19 cellular contexts compared by ENCODE assay signal in the genomic region with DNA sequence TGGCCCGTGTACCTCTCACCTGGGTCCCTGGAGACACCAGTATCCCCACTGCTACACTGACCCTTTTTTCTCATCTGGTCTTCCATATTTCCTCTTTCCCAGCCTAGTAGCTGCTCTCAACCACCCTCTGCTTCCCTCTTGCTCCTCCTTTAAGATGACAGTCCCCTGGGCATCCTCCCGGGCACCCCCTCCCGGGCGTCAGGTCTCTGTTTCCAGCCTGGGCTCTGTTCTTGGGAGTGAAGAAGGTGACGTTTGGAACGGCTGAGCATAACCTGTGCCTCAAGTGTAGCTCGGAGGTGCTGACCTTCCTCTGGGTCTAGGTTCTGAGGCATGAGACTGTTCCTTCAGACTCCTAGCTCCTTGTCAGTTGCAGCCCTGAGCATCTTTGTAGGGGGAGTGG.
DNase-seq lines count a peak whose midpoint lies in the region; ATAC-seq and TF ChIP-seq lines count a peak whose summit lies in the region.
"Had no signal": no experiment of that assay in that cellular context is flagged by ENCODE, and none has a peak within 500 bp of the region (broad histone marks: within the 10 kb centered on the region; RNA-seq: fewer than 3 reads in every experiment).

No MANE protein-coding gene starts in this region.

- H3K27me3 Mint-ChIP-seq in MCF 10A (ENCODE audit: insufficient read depth, unreplicated experiment) (no peaks in the 10 kb centered on the region), nephron (ENCODE audit: low read depth) (no peaks in the 10 kb centered on the region)
- H3K27me3 Mint-ChIP-seq: B cell; CD4-positive, CD25-positive, alpha-beta regulatory T cell had no signal

- BruUV-seq in MCF 10A (replicated peaks; lab: Mats Ljungman, UMichigan) = no TSS peak

- no peaks in the 10 kb centered on the region for H3K4me1 Mint-ChIP-seq in MCF 10A (ENCODE audit: insufficient read depth, unreplicated experiment)
- H3K4me1 Mint-ChIP-seq in nephron = peaks cover 43% of the 10 kb centered on the region
- H3K4me1 Mint-ChIP-seq: B cell had no signal

- H3K4me3 ChIP-seq in breast epithelium (no peak overlapping the region), RWPE2 (ENCODE audit: severe bottlenecking) (no peak overlapping the region), upper lobe of right lung (no peak overlapping the region), left lung (no peak overlapping the region)

- H3K27me3 ChIP-seq in breast epithelium (no peaks in the 10 kb centered on the region), RWPE2 (ENCODE audit: insufficient read depth, poor library complexity, severe bottlenecking) (no peaks in the 10 kb centered on the region), upper lobe of right lung (no peaks in the 10 kb centered on the region), left lung (no peaks in the 10 kb centered on the region)

- H3K36me3 Mint-ChIP-seq in MCF 10A (ENCODE audit: insufficient read depth, unreplicated experiment) = peaks cover 16% of the 10 kb centered on the region
- H3K36me3 Mint-ChIP-seq in nephron (ENCODE audit: low read depth) = peaks cover 4% of the 10 kb centered on the region

- ATAC-seq in RWPE2 (ENCODE audit: low read depth) = no peak
- no peak for ATAC-seq in upper lobe of right lung
- ATAC-seq in HG02884 (IDR thresholded peaks at IDR 0.05; ENCODE audit: unreplicated experiment) = no peak
- no peak for ATAC-seq in left lung

- H3K9me3 ChIP-seq in breast epithelium (no peaks in the 10 kb centered on the region), RWPE2 (ENCODE audit: severe bottlenecking) (no peaks in the 10 kb centered on the region), upper lobe of right lung (no peaks in the 10 kb centered on the region), left lung (peaks cover 0 to 3% of the 10 kb centered on the region in 2 donors)

- H3K9me3 Mint-ChIP-seq in MCF 10A (ENCODE audit: unreplicated experiment) (no peaks in the 10 kb centered on the region), nephron (no peaks in the 10 kb centered on the region)
- H3K9me3 Mint-ChIP-seq: CD4-positive, CD25-positive, alpha-beta regulatory T cell had no signal

- peak overlapping the region; percentile 31 to 73 for H3K27ac ChIP-seq in breast epithelium
- no peak overlapping the region for H3K27ac ChIP-seq in RWPE2 (ENCODE audit: poor library complexity, severe bottlenecking)
- no peak overlapping the region for H3K27ac ChIP-seq in upper lobe of right lung
- H3K27ac ChIP-seq in left lung = no peak overlapping the region

- H3K4me3 Mint-ChIP-seq in MCF 10A (ENCODE audit: unreplicated experiment) (no peak overlapping the region), nephron (no peak overlapping the region)
- H3K4me3 Mint-ChIP-seq: B cell; CD4-positive, CD25-positive, alpha-beta regulatory T cell had no signal

- POLR2A ChIA-PET in MCF 10A (lab: Yijun Ruan, JAX) = interaction anchor here (0.6 kb wide), 2 partner anchors 98 to 105 kb away, joined by 3 read pairs; no protein-coding TSS in a partner anchor

- CTCF ChIA-PET in MCF 10A (lab: Yijun Ruan, JAX) = no interaction called here

- H3K27ac Mint-ChIP-seq in MCF 10A (ENCODE audit: low read depth, unreplicated experiment) (no peak overlapping the region), nephron (peak overlapping the region; percentile 62 to 85 (median 81))
- H3K27ac Mint-ChIP-seq: B cell had no signal

- no peak for TF ChIP-seq CTCF in breast epithelium (IDR thresholded peaks at IDR 0.05)
- TF ChIP-seq CTCF in MCF 10A (IDR thresholded peaks at IDR 0.05; ENCODE audit: unreplicated experiment) = no peak
- no peak for TF ChIP-seq CTCF in RWPE2 (IDR thresholded peaks at IDR 0.05; ENCODE audit: poor library complexity, severe bottlenecking)
- no peak for TF ChIP-seq CTCF in nephron (IDR thresholded peaks at IDR 0.05; ENCODE audit: unreplicated experiment in 3 of 3)
- TF ChIP-seq CTCF in upper lobe of right lung (IDR thresholded peaks at IDR 0.05) = no peak
- no peak for TF ChIP-seq CTCF in left lung (IDR thresholded peaks at IDR 0.05)

- no peak for TF ChIP-seq POLR2A in breast epithelium (IDR thresholded peaks at IDR 0.05)

- intact Hi-C loops in breast epithelium (cut with DNase I; ENCODE audit: low total_unique reads) (loop anchor here (5.0 kb wide), 1 partner anchor 1755 kb away; no protein-coding TSS in a partner anchor), MCF 10A (cut with micrococcal nuclease) (no loop called here), upper lobe of right lung (cut with DNase I) (no loop called here), left lung (cut with DNase I) (no loop called here)

- peak in 1 of 2 donors; percentile 39 for DNase-seq in breast epithelium (ENCODE audit: low spot score in 2 of 2)
- no peak for DNase-seq in MCF 10A (ENCODE audit: unreplicated experiment)
- peak; percentile 23 for DNase-seq in RWPE2 (ENCODE audit: low spot score)
- peak; percentile 29 for DNase-seq in upper lobe of right lung
- no peak for DNase-seq in left lung
- no peak for DNase-seq in activated CD4-positive, CD25-positive, alpha-beta regulatory T cell treated with anti-CD3 and anti-CD28 coated beads, Interleukin-2, amount 50 U/mL, for 72 hours
- DNase-seq: CD4-positive, CD25-positive, alpha-beta regulatory T cell; COR-L47; DMS 273 treated with DMSO at 0.1 percent for 48 hours; DND-41; KG1; MV-4-11; NCI-H1694 treated with DMSO at 0.1 percent for 48 hours; NCI-H748 treated with DMSO at 0.1 percent for 48 hours; NK-92 treated with Interleukin-12 subunit alpha and Interleukin-12 subunit beta, amount 100 ng/mL, for 24 hours; OCI-M1 had no signal

- H3K4me1 ChIP-seq in breast epithelium (peaks cover 0 to 7% of the 10 kb centered on the region in 2 donors), RWPE2 (ENCODE audit: insufficient read depth, poor library complexity, severe bottlenecking) (no peaks in the 10 kb centered on the region), upper lobe of right lung (peaks cover 8% of the 10 kb centered on the region), left lung (peaks cover 0 to 21% of the 10 kb centered on the region in 2 donors)

- no peaks in the 10 kb centered on the region for H3K36me3 ChIP-seq in breast epithelium
- no peaks in the 10 kb centered on the region for H3K36me3 ChIP-seq in RWPE2 (ENCODE audit: low read depth)
- H3K36me3 ChIP-seq in upper lobe of right lung = no peaks in the 10 kb centered on the region
- no peaks in the 10 kb centered on the region for H3K36me3 ChIP-seq in left lung

Comparison
In these comparisons a context has a peak if more than half of its experiments do, and no peak if none do; other contexts are left out.
1. DNase-seq: peak in RWPE2 (single experiment) and upper lobe of right lung (single experiment); none in MCF 10A (single experiment), left lung (0 of 2) and activated CD4-positive, CD25-positive, alpha-beta regulatory T cell treated with anti-CD3 and anti-CD28 coated beads, Interleukin-2, amount 50 U/mL, for 72 hours (single experiment).
2. H3K27ac ChIP-seq: peak in breast epithelium (2 of 2); none in RWPE2 (single experiment), upper lobe of right lung (single experiment) and left lung (0 of 2).